In the genomic region with DNA sequence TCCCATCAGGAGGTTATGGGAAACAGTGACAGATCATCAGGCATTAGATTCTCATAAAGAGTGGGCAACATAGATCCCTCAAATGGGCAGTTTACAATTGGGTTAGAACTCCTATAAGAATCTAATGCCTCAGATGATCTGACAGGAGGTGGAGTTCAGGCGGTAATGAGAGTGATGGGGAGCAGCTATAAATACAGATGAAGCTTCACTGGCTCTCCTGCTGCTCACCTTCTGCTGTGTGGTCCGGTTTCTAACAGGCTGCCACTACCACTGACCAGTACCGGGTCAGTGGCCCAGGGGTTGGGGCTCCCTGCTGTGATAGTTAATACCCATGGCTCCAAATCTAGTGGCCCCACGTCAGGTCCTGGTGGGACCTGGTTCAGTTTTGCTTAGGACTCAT, we compare ENCODE assay signal across 19 cellular contexts.
A peak's percentile ranks its signal among the peaks of the same experiment; 100 is the strongest.
DNase-seq lines count a peak whose midpoint lies in the region; ATAC-seq and TF ChIP-seq lines count a peak whose summit lies in the region.
"Had no signal": no experiment of that assay in that cellular context is flagged by ENCODE, and none has a peak within 500 bp of the region (broad histone marks: within the 10 kb centered on the region; RNA-seq: fewer than 3 reads in every experiment).

No MANE protein-coding gene starts in this region.

- H3K27me3 Mint-ChIP-seq in GM23338 (ENCODE audit: insufficient read depth, low read depth, poor library complexity) (peaks cover 34% of the 10 kb centered on the region), natural killer cell (ENCODE audit: low read depth in 2 of 2) (peaks cover 23 to 30% of the 10 kb centered on the region in 2 donors)
- H3K27me3 Mint-ChIP-seq in dendritic cell treated with granulocyte-macrophage colony-stimulating factor and Interleukin-4, amounts not matched to agents 40 ng/mL and 50 ng/mL, for 4 days: no peaks in the 10 kb centered on the region
- H3K27me3 Mint-ChIP-seq in stimulated activated memory B cell treated with anti-CD40 and anti-IgM and Interleukin-4, amounts not matched to agents 10 μg/mL and 1 μg/mL and 100 μg/mL, for 72 hours: peaks cover 14% of the 10 kb centered on the region

- H3K9me3 ChIP-seq in OCI-LY3 (ENCODE audit: insufficient read depth, low read length): peaks cover 7% of the 10 kb centered on the region; the same call in 1 of the 2 replicates
- H3K9me3 ChIP-seq: MG63 had no signal

- ATAC-seq in GM23338 (no peak), natural killer cell (no peak)
- ATAC-seq in stimulated activated memory B cell treated with anti-CD40 and anti-IgM and Interleukin-4, amounts not matched to agents 10 μg/mL and 1 μg/mL and 100 μg/mL, for 72 hours: no peak

- H3K9ac ChIP-seq in OCI-LY3 (ENCODE audit: low read length): no peak overlapping the region

- H3K36me3 Mint-ChIP-seq in GM23338 (ENCODE audit: low read depth): peaks cover 14% of the 10 kb centered on the region; the same call in 2 of the 3 replicates
- no peaks in the 10 kb centered on the region for H3K36me3 Mint-ChIP-seq in dendritic cell treated with granulocyte-macrophage colony-stimulating factor and Interleukin-4, amounts not matched to agents 40 ng/mL and 50 ng/mL, for 4 days (ENCODE audit: low read depth)
- H3K36me3 Mint-ChIP-seq in stimulated activated memory B cell treated with anti-CD40 and anti-IgM and Interleukin-4, amounts not matched to agents 10 μg/mL and 1 μg/mL and 100 μg/mL, for 72 hours: peaks cover 4% of the 10 kb centered on the region
- H3K36me3 Mint-ChIP-seq in natural killer cell: no peaks in the 10 kb centered on the region
- H3K36me3 Mint-ChIP-seq: CD14-positive monocyte had no signal

- H3K27me3 ChIP-seq in GM23338 (ENCODE audit: insufficient read depth) (peaks cover 66% of the 10 kb centered on the region), OCI-LY3 (ENCODE audit: low read depth, low read length) (no peaks in the 10 kb centered on the region)

- H3K4me1 ChIP-seq in GM23338 (ENCODE audit: insufficient read depth) (peaks cover 9% of the 10 kb centered on the region), OCI-LY3 (ENCODE audit: low read length) (peaks cover 19% of the 10 kb centered on the region)

- no peaks in the 10 kb centered on the region for H3K9me2 ChIP-seq in GM23338 (ENCODE audit: insufficient read depth)

- DNase-seq in GM23338 (ENCODE audit: low spot score) (no peak), activated T-cell treated with anti-CD3 and anti-CD28 coated beads for 4 hours (no peak), natural killer cell (no peak)
- DNase-seq in stimulated activated CD4-positive, alpha-beta T cell treated with anti-CD3 and anti-CD28 coated beads, Interleukin-1b, Interleukin-23, amount 100 ng/mL, for 48 hours: no peak
- DNase-seq: DMS79 treated with DMSO at 0.1 percent for 48 hours, MG63, NCI-H1417, NCI-H1694 treated with DMSO at 0.1 percent for 48 hours, NCI-H2081 treated with DMSO at 0.1 percent for 48 hours, NCI-H2171 treated with DMSO at 0.1 percent for 48 hours, NCI-H524 treated with DMSO at 0.1 percent for 48 hours, NCI-H82, RPMI8226, SHP77 had no signal

- intact Hi-C loops in dendritic cell treated with granulocyte-macrophage colony-stimulating factor and Interleukin-4, amounts not matched to agents 40 ng/mL and 50 ng/mL, for 4 days (cut with micrococcal nuclease): no loop called here
- intact Hi-C loops in natural killer cell (cut with micrococcal nuclease): no loop called here

- H3K79me2 ChIP-seq in GM23338 (replicated peaks; ENCODE audit: insufficient read depth): no peaks in the 10 kb centered on the region
- H3K79me2 ChIP-seq in OCI-LY3 (ENCODE audit: low read length): no peaks in the 10 kb centered on the region

- H3K4me3 ChIP-seq in GM23338 (peak overlapping the region; percentile 71), OCI-LY3 (ENCODE audit: low read length) (no peak overlapping the region)

- H3K27ac Mint-ChIP-seq in GM23338 (no peak overlapping the region), natural killer cell (no peak overlapping the region)
- peak overlapping the region; percentile 32 for H3K27ac Mint-ChIP-seq in dendritic cell treated with granulocyte-macrophage colony-stimulating factor and Interleukin-4, amounts not matched to agents 40 ng/mL and 50 ng/mL, for 4 days
- H3K27ac Mint-ChIP-seq in stimulated activated memory B cell treated with anti-CD40 and anti-IgM and Interleukin-4, amounts not matched to agents 10 μg/mL and 1 μg/mL and 100 μg/mL, for 72 hours: peak overlapping the region; percentile 28
- H3K27ac Mint-ChIP-seq: B cell had no signal

- no peak overlapping the region for H2AFZ ChIP-seq in GM23338
- H2AFZ ChIP-seq in OCI-LY3 (ENCODE audit: low read depth, low read length): no peak overlapping the region

- no peak overlapping the region for H3K27ac ChIP-seq in GM23338 (ENCODE audit: low read depth)
- peak overlapping the region; percentile 12; the same call in 1 of the 2 replicates for H3K27ac ChIP-seq in OCI-LY3 (ENCODE audit: low read length)

- H4K20me1 ChIP-seq in GM23338 (replicated peaks; ENCODE audit: insufficient read depth) (0 out of 2 replicates have a peak, but pooled peaks cover 6% of the 10 kb centered on the region), OCI-LY3 (ENCODE audit: insufficient read depth, low read length) (no peaks in the 10 kb centered on the region)

- H3K4me2 ChIP-seq in GM23338 (peak overlapping the region; percentile 81), OCI-LY3 (ENCODE audit: low read length) (no peak overlapping the region; the same call in 1 of the 2 replicates)

- TF ChIP-seq CTCF in GM23338 (conservative IDR thresholded peaks at IDR 0.05; ENCODE audit: low read depth in 2 of 2) (no peak), OCI-LY3 (IDR thresholded peaks at IDR 0.05; ENCODE audit: low read depth, low read length) (no peak), natural killer cell (IDR thresholded peaks at IDR 0.05) (no peak)

- no peaks in the 10 kb centered on the region for H3F3A ChIP-seq in GM23338 (replicated peaks; ENCODE audit: low read depth)

- H3K36me3 ChIP-seq in GM23338 (ENCODE audit: insufficient read depth): no peaks in the 10 kb centered on the region
- peaks cover 6% of the 10 kb centered on the region for H3K36me3 ChIP-seq in OCI-LY3 (replicated peaks; ENCODE audit: low read depth, low read length)
- H3K36me3 ChIP-seq: MG63 had no signal

- H3K4me3 Mint-ChIP-seq in GM23338 (peak overlapping the region; percentile 76; the same call in 1 of the 3 replicates), natural killer cell (no peak overlapping the region)
- no peak overlapping the region for H3K4me3 Mint-ChIP-seq in dendritic cell treated with granulocyte-macrophage colony-stimulating factor and Interleukin-4, amounts not matched to agents 40 ng/mL and 50 ng/mL, for 4 days
- no peak overlapping the region for H3K4me3 Mint-ChIP-seq in stimulated activated memory B cell treated with anti-CD40 and anti-IgM and Interleukin-4, amounts not matched to agents 10 μg/mL and 1 μg/mL and 100 μg/mL, for 72 hours
- H3K4me3 Mint-ChIP-seq: B cell, CD14-positive monocyte had no signal

- H3K4me1 Mint-ChIP-seq in GM23338 (peaks cover 27% of the 10 kb centered on the region), natural killer cell (peaks cover 6 to 8% of the 10 kb centered on the region in 2 donors)
- peaks cover 53% of the 10 kb centered on the region for H3K4me1 Mint-ChIP-seq in dendritic cell treated with granulocyte-macrophage colony-stimulating factor and Interleukin-4, amounts not matched to agents 40 ng/mL and 50 ng/mL, for 4 days (ENCODE audit: low read depth)
- H3K4me1 Mint-ChIP-seq in stimulated activated memory B cell treated with anti-CD40 and anti-IgM and Interleukin-4, amounts not matched to agents 10 μg/mL and 1 μg/mL and 100 μg/mL, for 72 hours: peaks cover 40% of the 10 kb centered on the region

- H3K9me3 Mint-ChIP-seq in GM23338 (peaks cover 34% of the 10 kb centered on the region), natural killer cell (no peaks in the 10 kb centered on the region)
- peaks cover 6% of the 10 kb centered on the region for H3K9me3 Mint-ChIP-seq in dendritic cell treated with granulocyte-macrophage colony-stimulating factor and Interleukin-4, amounts not matched to agents 40 ng/mL and 50 ng/mL, for 4 days
- peaks cover 2% of the 10 kb centered on the region for H3K9me3 Mint-ChIP-seq in stimulated activated memory B cell treated with anti-CD40 and anti-IgM and Interleukin-4, amounts not matched to agents 10 μg/mL and 1 μg/mL and 100 μg/mL, for 72 hours
- H3K9me3 Mint-ChIP-seq: CD14-positive monocyte had no signal

TF ChIP-seq in GM23338, 12 proteins besides CTCF, POLR2A, EP300 and RAD21 (continues in another document):
- no peak for TF ChIP-seq EZH2phosphoT487 (IDR thresholded peaks at IDR 0.05; ENCODE audit: unreplicated experiment)
- TF ChIP-seq EZH2 (IDR thresholded peaks at IDR 0.05; ENCODE audit: low read depth, unreplicated experiment): no peak
- no peak for TF ChIP-seq STAT1 (IDR thresholded peaks at IDR 0.05; ENCODE audit: unreplicated experiment)
- TF ChIP-seq ETS1 (IDR thresholded peaks at IDR 0.05): no peak
- TF ChIP-seq JUNB (IDR thresholded peaks at IDR 0.05; ENCODE audit: unreplicated experiment): no peak

Comparison
In these comparisons a context has a peak if more than half of its experiments do, and no peak if none do; other contexts are left out.
1. H3K27ac Mint-ChIP-seq: peak in dendritic cell treated with granulocyte-macrophage colony-stimulating factor and Interleukin-4, amounts not matched to agents 40 ng/mL and 50 ng/mL, for 4 days (single experiment) and stimulated activated memory B cell treated with anti-CD40 and anti-IgM and Interleukin-4, amounts not matched to agents 10 μg/mL and 1 μg/mL and 100 μg/mL, for 72 hours (single experiment); none in GM23338 (single experiment) and natural killer cell (0 of 2).